ENCODE assay signal across 7 cellular contexts in genomic region chr17:5584971-5585794, GRCh38. TPM values are rescaled to one million over a fixed set of nuclear protein-coding genes. Genes with fewer than 3 reads are reported as not detected.
A peak's percentile ranks its signal among the peaks of the same experiment; 100 is the strongest.
DNase-seq lines count a peak whose midpoint lies in the region; ATAC-seq and TF ChIP-seq lines count a peak whose summit lies in the region.

No MANE protein-coding gene starts in this region.

- no peak for ATAC-seq in stimulated activated effector memory CD8-positive, alpha-beta T cell treated with anti-CD3 and anti-CD28 coated beads, Interleukin-12 subunit alpha, Interleukin-12 subunit beta, amount 100 ng/mL, for 72 hours
- no peak for ATAC-seq in HG02885 (IDR thresholded peaks at IDR 0.05; ENCODE audit: poor library complexity, unreplicated experiment)

- H3K4me1 ChIP-seq in GM23248 (ENCODE audit: insufficient read depth) (peaks cover 46% of the 10 kb centered on the region), SK-N-SH (ENCODE audit: control insufficient read depth in 1 of 2, insufficient read depth in 2 of 2, low read depth in 1 of 2, low read length in 1 of 2) (peaks cover 0 to 20% of the 10 kb centered on the region in 2 experiments; a peak in 3 of 4 replicates)

- H3K27ac Mint-ChIP-seq in stimulated activated effector memory CD8-positive, alpha-beta T cell treated with anti-CD3 and anti-CD28 coated beads, Interleukin-12 subunit alpha, Interleukin-12 subunit beta, amount 100 ng/mL, for 72 hours, result peak overlapping the region; percentile 98

- peaks cover 38% of the 10 kb centered on the region for H3K36me3 Mint-ChIP-seq in stimulated activated effector memory CD8-positive, alpha-beta T cell treated with anti-CD3 and anti-CD28 coated beads, Interleukin-12 subunit alpha, Interleukin-12 subunit beta, amount 100 ng/mL, for 72 hours

- in situ Hi-C loops in GM23248 (cut with MboI), result loop anchor here (5.0 kb wide), 1 partner anchor 842 kb away; no protein-coding TSS in a partner anchor

- H3K4me3 ChIP-seq in GM23248, result peak overlapping the region; percentile 98
- H3K4me3 ChIP-seq in SK-N-SH (ENCODE audit: low read depth in 2 of 2, low read length in 1 of 2), result peak overlapping the region in 1 of 2 experiments; percentile 61; a peak in 1 of 4 replicates

- H3K9me2 ChIP-seq in GM23248 (ENCODE audit: insufficient read depth), result no peaks in the 10 kb centered on the region
- H3K9me2 ChIP-seq in SK-N-SH, result no peaks in the 10 kb centered on the region

- H3K36me3 ChIP-seq in GM23248 (ENCODE audit: low read depth), result peaks cover 12% of the 10 kb centered on the region; the same call in 1 of the 2 replicates
- peaks cover 3 to 13% of the 10 kb centered on the region in 2 experiments for H3K36me3 ChIP-seq in SK-N-SH (replicated peaks in 1 of 2; ENCODE audit: control insufficient read depth in 1 of 2, insufficient read depth in 2 of 2, low read length in 1 of 2)

- no peaks in the 10 kb centered on the region for H3K9me3 Mint-ChIP-seq in stimulated activated effector memory CD8-positive, alpha-beta T cell treated with anti-CD3 and anti-CD28 coated beads, Interleukin-12 subunit alpha, Interleukin-12 subunit beta, amount 100 ng/mL, for 72 hours

- POLR2A ChIA-PET in SK-N-SH (lab: Yijun Ruan, JAX), result no interaction called here

- H3K79me2 ChIP-seq in GM23248 (ENCODE audit: insufficient read depth) (peaks cover 31% of the 10 kb centered on the region), SK-N-SH (ENCODE audit: insufficient read depth) (peaks cover 13% of the 10 kb centered on the region)

- no peaks in the 10 kb centered on the region for H3K27me3 ChIP-seq in GM23248 (replicated peaks; ENCODE audit: insufficient read depth)
- H3K27me3 ChIP-seq in SK-N-SH (ENCODE audit: insufficient read depth), result no peaks in the 10 kb centered on the region

- no peaks in the 10 kb centered on the region for H3K9me3 ChIP-seq in GM23248 (ENCODE audit: low read depth)
- no peaks in the 10 kb centered on the region for H3K9me3 ChIP-seq in SK-N-SH

- H3K4me3 Mint-ChIP-seq in stimulated activated effector memory CD8-positive, alpha-beta T cell treated with anti-CD3 and anti-CD28 coated beads, Interleukin-12 subunit alpha, Interleukin-12 subunit beta, amount 100 ng/mL, for 72 hours, result peak overlapping the region; percentile 97

- H3K27ac ChIP-seq in GM23248 (peak overlapping the region; percentile 97), SK-N-SH (ENCODE audit: low read depth in 2 of 2, low read length in 1 of 2) (peak overlapping the region; percentile 51 to 86; a peak in 3 of 4 replicates)

- peak overlapping the region; percentile 97 for H3K9ac ChIP-seq in GM23248
- H3K9ac ChIP-seq in SK-N-SH, result peak overlapping the region; percentile 81

- TF ChIP-seq RAD21 in SK-N-SH (IDR thresholded peaks at IDR 0.05; ENCODE audit: low read length), result no peak

- no peak for TF ChIP-seq CTCF in SK-N-SH (IDR thresholded peaks at IDR 0.05)

- DNase-seq in GM23248 (peak; percentile 93), SK-N-SH (no peak), fibroblast of peridontal ligament (ENCODE audit: extremely low read depth) (peak; percentile 89), NCI-H748 treated with DMSO at 0.1 percent for 48 hours (lab: John Stamatoyannopoulos, UW) (no peak), HUDEP-2 (lab: John Stamatoyannopoulos, UW; ENCODE audit: unreplicated experiment in 76 of 76) (no peak)
- DNase-seq in stimulated activated effector memory CD8-positive, alpha-beta T cell treated with anti-CD3 and anti-CD28 coated beads, Interleukin-12 subunit alpha, Interleukin-12 subunit beta, amount 100 ng/mL, for 72 hours (ENCODE audit: low spot score in 2 of 2), result no peak

- H4K20me1 ChIP-seq in GM23248 (ENCODE audit: insufficient read depth) (no peaks in the 10 kb centered on the region), SK-N-SH (ENCODE audit: insufficient read depth) (no peaks in the 10 kb centered on the region)

- WGBS in GM23248 (ENCODE audit: low coverage in 1 of 2, low lambda C conversion rate in 2 of 2, missing lambda C conversion rate in 2 of 2), 2 experiments, result 71 to 73% methylated on average over 14 of the region's 14 CpGs
- WGBS in SK-N-SH (ENCODE audit: low lambda C conversion rate), result 72% methylated on average over 14 of the region's 14 CpGs

- peaks cover 65% of the 10 kb centered on the region for H3K4me1 Mint-ChIP-seq in stimulated activated effector memory CD8-positive, alpha-beta T cell treated with anti-CD3 and anti-CD28 coated beads, Interleukin-12 subunit alpha, Interleukin-12 subunit beta, amount 100 ng/mL, for 72 hours

- H3K4me2 ChIP-seq in GM23248 (ENCODE audit: unreplicated experiment) (peak overlapping the region; percentile 92), SK-N-SH (peak overlapping the region; percentile 90)

- peaks cover 13% of the 10 kb centered on the region for H3F3A ChIP-seq in GM23248 (ENCODE audit: insufficient read depth)
- H3F3A ChIP-seq in SK-N-SH (replicated peaks; ENCODE audit: insufficient read depth), result peaks cover 28% of the 10 kb centered on the region

- CTCF ChIA-PET in SK-N-SH (lab: Yijun Ruan, JAX), result interaction anchor here (1.0 to 1.7 kb wide), 4 partner anchors 121 to 851 kb away, joined by 3 to 10 read pairs (median 3); no protein-coding TSS in a partner anchor

- no peak for TF ChIP-seq EP300 in SK-N-SH (IDR thresholded peaks at IDR 0.05; ENCODE audit: borderline replicate concordance in 1 of 2, low read depth in 1 of 2, low read length in 1 of 2)

- H2AFZ ChIP-seq in GM23248, result peak overlapping the region; percentile 68
- peak overlapping the region; percentile 89 for H2AFZ ChIP-seq in SK-N-SH (ENCODE audit: low read depth)

TF ChIP-seq in SK-N-SH, 30 proteins besides CTCF, POLR2A, EP300 and RAD21:
- peak; percentile 66 for TF ChIP-seq FOSL2 (IDR thresholded peaks at IDR 0.05; ENCODE audit: borderline replicate concordance, low read depth)
- TF ChIP-seq ZBTB33 (IDR thresholded peaks at IDR 0.05; ENCODE audit: borderline replicate concordance, low read depth), result 0 out of 2 replicates have a peak, but pooled peaks have one; percentile 38
- TF ChIP-seq ELF1 (IDR thresholded peaks at IDR 0.05), result peak; percentile 78
- TF ChIP-seq RXRA (IDR thresholded peaks at IDR 0.05; ENCODE audit: borderline replicate concordance, low read depth), result 0 out of 2 replicates have a peak, but pooled peaks have one; percentile 16
- no peak for TF ChIP-seq TAF1 (IDR thresholded peaks at IDR 0.05; ENCODE audit: borderline replicate concordance, low read depth, low read length)
- TF ChIP-seq TCF12 (IDR thresholded peaks at IDR 0.05), result peak; percentile 62
- no peak for TF ChIP-seq GATA2 (CRISPR knock-in tag; IDR thresholded peaks at IDR 0.05)
- TF ChIP-seq NFIC (IDR thresholded peaks at IDR 0.05; ENCODE audit: borderline replicate concordance), result no peak
- TF ChIP-seq GABPA (IDR thresholded peaks at IDR 0.05; ENCODE audit: low read depth), result 0 out of 2 replicates have a peak, but pooled peaks have one; percentile 25
- TF ChIP-seq JUND (IDR thresholded peaks at IDR 0.05), result peak; percentile 56; the same call in 1 of the 2 replicates
- 0 out of 2 replicates have a peak, but pooled peaks have one; percentile 46 for TF ChIP-seq TEAD4 (IDR thresholded peaks at IDR 0.05; ENCODE audit: borderline replicate concordance, insufficient read depth)
- TF ChIP-seq EZH2phosphoT487 (IDR thresholded peaks at IDR 0.05; ENCODE audit: borderline replicate concordance, low read depth), result no peak
- TF ChIP-seq RCOR1 (IDR thresholded peaks at IDR 0.05; ENCODE audit: low read length), result no peak
- TF ChIP-seq, protein P1, sequence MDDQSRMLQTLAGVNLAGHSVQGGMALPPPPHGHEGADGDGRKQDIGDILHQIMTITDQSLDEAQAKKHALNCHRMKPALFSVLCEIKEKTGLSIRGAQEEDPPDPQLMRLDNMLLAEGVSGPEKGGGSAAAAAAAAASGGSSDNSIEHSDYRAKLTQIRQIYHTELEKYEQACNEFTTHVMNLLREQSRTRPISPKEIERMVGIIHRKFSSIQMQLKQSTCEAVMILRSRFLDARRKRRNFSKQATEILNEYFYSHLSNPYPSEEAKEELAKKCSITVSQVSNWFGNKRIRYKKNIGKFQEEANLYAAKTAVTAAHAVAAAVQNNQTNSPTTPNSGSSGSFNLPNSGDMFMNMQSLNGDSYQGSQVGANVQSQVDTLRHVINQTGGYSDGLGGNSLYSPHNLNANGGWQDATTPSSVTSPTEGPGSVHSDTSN (IDR thresholded peaks at IDR 0.05), result peak; percentile 59; the same call in 1 of the 2 replicates

RNA-seq across cellular contexts. Expression of gene NLRP1, which starts 0.9 kb away (rescaled TPM):
- total RNA-seq in GM23248 (2014; rRNA removed; shearing (Covaris generic)), result 33.4 and 36.0 TPM in 2 replicates
- 16.8 and 17.5 TPM in 2 replicates for polyA plus RNA-seq in GM23248 (2016; fragmentation: Nextera tagmentation; extraction: Ambion mirVana)
- polyA plus RNA-seq in SK-N-SH (2012; rRNA removed), result 51.4 and 53.0 TPM in 2 replicates
- 32.5 and 42.2 TPM in 2 replicates for polyA plus RNA-seq in SK-N-SH (2012; cell fraction: cytosol; rRNA removed)
- polyA plus RNA-seq in SK-N-SH (2012; cell fraction: nucleus; rRNA removed), result 87.5 and 109 TPM in 2 replicates

Comparison
In these comparisons a context has a peak if more than half of its experiments do, and no peak if none do; other contexts are left out.
1. DNase-seq: peak in GM23248 (single experiment) and fibroblast of peridontal ligament (single experiment); none in SK-N-SH (single experiment), stimulated activated effector memory CD8-positive, alpha-beta T cell treated with anti-CD3 and anti-CD28 coated beads, Interleukin-12 subunit alpha, Interleukin-12 subunit beta, amount 100 ng/mL, for 72 hours (0 of 2), NCI-H748 treated with DMSO at 0.1 percent for 48 hours (single experiment) and HUDEP-2 (0 of 76).